Comparison of ENCODE assay signal across 9 cellular contexts in the genomic region with DNA sequence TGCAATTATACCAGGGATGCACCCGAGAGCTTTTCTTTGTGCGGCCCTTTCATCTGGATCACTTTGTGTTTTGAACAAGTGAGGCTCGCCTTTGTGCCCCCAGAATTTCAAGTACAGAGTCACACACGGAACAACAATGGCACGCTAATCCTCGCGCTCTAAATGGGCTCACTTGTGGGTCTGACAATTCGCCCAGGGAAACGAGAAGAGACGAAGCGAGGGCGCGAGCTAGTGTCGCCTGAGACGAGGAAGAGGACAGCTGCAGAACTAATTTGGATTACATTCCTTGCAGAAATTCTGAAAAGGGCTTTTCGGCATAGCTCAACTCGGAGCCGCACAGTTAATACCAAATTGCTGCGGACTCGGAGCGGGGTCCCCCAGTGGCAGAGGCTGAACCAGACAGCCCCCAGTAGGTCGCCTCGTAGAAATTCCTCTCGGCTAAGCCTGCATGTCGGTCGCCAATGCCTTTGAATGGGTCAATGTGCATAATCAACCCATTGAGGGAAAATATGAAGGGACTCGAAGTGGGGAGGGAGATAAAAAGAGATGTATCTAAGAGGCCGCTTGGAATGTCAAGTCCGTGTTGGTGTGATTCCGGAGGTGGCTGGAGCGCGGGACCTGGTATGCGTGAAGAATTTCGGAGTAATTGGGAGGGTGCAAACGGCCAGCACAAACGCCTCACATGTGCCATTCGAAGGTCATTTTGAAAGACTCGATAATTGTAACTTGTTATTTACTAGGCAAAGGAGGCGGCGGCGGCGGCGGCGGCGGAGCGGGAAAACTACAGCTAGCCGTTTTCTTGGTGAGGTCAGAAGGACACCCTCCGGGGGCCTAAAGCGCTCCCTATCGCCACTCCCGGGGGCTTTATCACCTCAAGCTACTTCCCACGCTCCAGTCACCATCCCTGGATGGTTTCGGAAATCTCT. TPM values are rescaled to one million over a fixed set of nuclear protein-coding genes. Genes with fewer than 3 reads are reported as not detected.
DNase-seq lines count a peak whose midpoint lies in the region; ATAC-seq and TF ChIP-seq lines count a peak whose summit lies in the region.
"Had no signal": no experiment of that assay in that cellular context is flagged by ENCODE, and none has a peak within 500 bp of the region (broad histone marks: within the 10 kb centered on the region; RNA-seq: fewer than 3 reads in every experiment).

No MANE protein-coding gene starts in this region.

- peak overlapping the region; percentile 68 for H3K27ac Mint-ChIP-seq in neural crest cell (ENCODE audit: unreplicated experiment)

- H3K9me3 Mint-ChIP-seq in neural crest cell: no peaks in the 10 kb centered on the region

- CTCF ChIA-PET in GM10248 (lab: Yijun Ruan, JAX): interaction anchor here (1.9 kb wide), 1 partner anchor 31 kb away, joined by 5 read pairs; no protein-coding TSS in a partner anchor

- H3K4me1 ChIP-seq in fibroblast of lung (ENCODE audit: control insufficient read depth, extremely low read depth, insufficient read depth, low read length): peaks cover 2% of the 10 kb centered on the region

- H3K27me3 ChIP-seq in fibroblast of lung (ENCODE audit: control insufficient read depth, insufficient read depth, low read length): peaks cover 17% of the 10 kb centered on the region

- no peak overlapping the region for H2AFZ ChIP-seq in fibroblast of lung (ENCODE audit: low read length)

- DNase-seq in DMS 273 (lab: John Stamatoyannopoulos, UW; ENCODE audit: unreplicated experiment) (peak; percentile 73), NCI-H524 (lab: John Stamatoyannopoulos, UW) (peak; percentile 64), fibroblast of lung (ENCODE audit: low read depth in 2 of 2) (no peak), neural crest cell (ENCODE audit: low read depth, low spot score) (peak; percentile 35), GM10248 (ENCODE audit: extremely low spot score) (no peak), mucosa of gallbladder (ENCODE audit: low spot score) (no peak)
- DNase-seq in stimulated activated CD4-positive, alpha-beta T cell treated with anti-CD3 and anti-CD28 coated beads, Interleukin-4, amount 100 ng/mL, for 1 hour: no peak

- H3K9me3 ChIP-seq in fibroblast of lung (ENCODE audit: control insufficient read depth, insufficient read depth, low read depth, low read length): no peaks in the 10 kb centered on the region

- no peaks in the 10 kb centered on the region for H4K20me1 ChIP-seq in fibroblast of lung (ENCODE audit: control insufficient read depth, extremely low read depth, insufficient read depth, low read length)

- H3K36me3 ChIP-seq in fibroblast of lung (ENCODE audit: control insufficient read depth, insufficient read depth, low read length): no peaks in the 10 kb centered on the region

- POLR2A ChIA-PET in GM10248 (lab: Yijun Ruan, JAX): no interaction called here

- peak overlapping the region; percentile 89 for H3K4me2 ChIP-seq in fibroblast of lung (ENCODE audit: extremely low read depth, insufficient read depth, low read length)

- H3K4me1 Mint-ChIP-seq in neural crest cell: peaks cover 28% of the 10 kb centered on the region

- no peaks in the 10 kb centered on the region for H3K79me2 ChIP-seq in fibroblast of lung (ENCODE audit: control insufficient read depth, insufficient read depth, low read length)

- no peak for ATAC-seq in GM19455 (IDR thresholded peaks at IDR 0.05; ENCODE audit: unreplicated experiment)

- peaks cover 50% of the 10 kb centered on the region for H3K27me3 Mint-ChIP-seq in neural crest cell (ENCODE audit: low read depth)

- no peaks in the 10 kb centered on the region for H3K36me3 Mint-ChIP-seq in neural crest cell (ENCODE audit: low read depth)

- H3K4me3 ChIP-seq in fibroblast of lung (replicated peaks in 1 of 4; ENCODE audit: control extremely low read depth in 1 of 4, insufficient read depth in 1 of 4, low read depth in 3 of 4, low read length in 4 of 4): peak overlapping the region; percentile 33 to 61 (median 34)

- no peak overlapping the region for H3K9ac ChIP-seq in fibroblast of lung (ENCODE audit: insufficient read depth, low read length)

- H3K27ac ChIP-seq in fibroblast of lung (ENCODE audit: insufficient read depth, low read length): no peak overlapping the region
- H3K27ac ChIP-seq: HL-60 had no signal

- no peak for TF ChIP-seq CTCF in fibroblast of lung (conservative IDR thresholded peaks at IDR 0.05 in 1 of 2, IDR thresholded peaks at IDR 0.05 in 1 of 2; ENCODE audit: low read depth in 1 of 2, low read length in 2 of 2)
- TF ChIP-seq CTCF in neural crest cell (conservative IDR thresholded peaks at IDR 0.05): peak; percentile 41
- TF ChIP-seq CTCF in GM10248 (IDR thresholded peaks at IDR 0.05; ENCODE audit: control extremely low read depth, extremely low read depth, low read depth, missing control alignments): no peak

- peak overlapping the region; percentile 99 for H3K4me3 Mint-ChIP-seq in neural crest cell

RNA-seq across cellular contexts. Expression of a gene that starts 2.0 kb away (rescaled TPM):
- under 0.01 and 0.17 TPM in 2 replicates for total RNA-seq in fibroblast of lung
- polyA plus RNA-seq in fibroblast of lung: 0.08 and 0.10 TPM in 2 replicates
- polyA plus RNA-seq in fibroblast of lung (2012): 0.08 TPM in 1 of 2 replicates, not detected in the other
- 0.07 TPM in 1 of 2 replicates, not detected in the other for polyA minus RNA-seq in fibroblast of lung (ENCODE audit: low replicate concordance)
- total RNA-seq in neural crest cell: 10.2 and 11.0 TPM in 2 replicates
- 0.43 TPM for total RNA-seq in mucosa of gallbladder

Comparison
In these comparisons a context has a peak if more than half of its experiments do, and no peak if none do; other contexts are left out.
1. DNase-seq: peak in DMS 273 (single experiment), NCI-H524 (2 of 2) and neural crest cell (single experiment); none in fibroblast of lung (0 of 2), GM10248 (single experiment), stimulated activated CD4-positive, alpha-beta T cell treated with anti-CD3 and anti-CD28 coated beads, Interleukin-4, amount 100 ng/mL, for 1 hour (single experiment) and mucosa of gallbladder (single experiment).